In the genomic region with DNA sequence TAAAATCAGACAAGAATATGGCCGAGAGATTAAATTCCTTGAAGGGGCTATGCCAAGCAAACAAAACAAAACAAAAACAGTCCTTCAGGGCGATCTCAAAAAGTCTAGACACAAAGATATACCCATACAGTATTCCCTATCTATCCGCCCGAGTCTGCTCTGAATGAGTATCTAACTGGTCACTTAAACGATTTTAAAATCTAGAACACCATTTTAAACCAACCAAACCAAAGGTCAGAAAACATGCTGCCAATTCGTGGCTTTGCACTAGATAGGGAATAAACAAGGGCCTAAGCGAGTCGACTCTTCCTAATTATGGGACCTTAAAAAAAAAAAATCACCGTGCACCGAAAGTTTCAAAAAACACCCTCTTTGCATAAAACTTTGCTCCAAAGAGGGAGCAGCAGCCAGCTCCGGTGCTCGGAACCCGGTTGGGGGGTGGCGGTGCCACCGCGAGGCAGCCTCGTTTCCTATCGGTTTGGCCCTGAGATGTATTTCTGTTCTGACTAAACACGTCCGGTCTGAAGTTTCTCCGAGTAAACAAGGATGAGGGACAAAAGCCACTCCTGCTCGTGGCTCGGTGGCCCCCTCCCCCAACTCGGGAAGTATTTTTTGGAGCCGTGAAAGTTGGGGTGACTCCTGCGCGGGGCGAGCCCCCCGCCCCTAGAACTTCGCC, we compare ENCODE assay signal across 1 cellular context.
TF ChIP-seq lines count a peak whose summit lies in the region.

No MANE protein-coding gene starts in this region.

TF ChIP-seq in GM12878, 131 proteins besides CTCF, POLR2A, EP300 and RAD21 (continues in another document):
- TF ChIP-seq RFX5 (IDR thresholded peaks at IDR 0.05; ENCODE audit: low read depth, low read length): no peak
- no peak for TF ChIP-seq SREBF2 (IDR thresholded peaks at IDR 0.05; ENCODE audit: low read length)
- TF ChIP-seq FOS (IDR thresholded peaks at IDR 0.05; ENCODE audit: borderline replicate concordance, extremely low read depth, insufficient read length): no peak
- no peak for TF ChIP-seq CBFB (IDR thresholded peaks at IDR 0.05; ENCODE audit: low read depth)
- TF ChIP-seq POLR2AphosphoS5 (IDR thresholded peaks at IDR 0.05; ENCODE audit: low read length): peak; percentile 91
- TF ChIP-seq, protein P1, sequence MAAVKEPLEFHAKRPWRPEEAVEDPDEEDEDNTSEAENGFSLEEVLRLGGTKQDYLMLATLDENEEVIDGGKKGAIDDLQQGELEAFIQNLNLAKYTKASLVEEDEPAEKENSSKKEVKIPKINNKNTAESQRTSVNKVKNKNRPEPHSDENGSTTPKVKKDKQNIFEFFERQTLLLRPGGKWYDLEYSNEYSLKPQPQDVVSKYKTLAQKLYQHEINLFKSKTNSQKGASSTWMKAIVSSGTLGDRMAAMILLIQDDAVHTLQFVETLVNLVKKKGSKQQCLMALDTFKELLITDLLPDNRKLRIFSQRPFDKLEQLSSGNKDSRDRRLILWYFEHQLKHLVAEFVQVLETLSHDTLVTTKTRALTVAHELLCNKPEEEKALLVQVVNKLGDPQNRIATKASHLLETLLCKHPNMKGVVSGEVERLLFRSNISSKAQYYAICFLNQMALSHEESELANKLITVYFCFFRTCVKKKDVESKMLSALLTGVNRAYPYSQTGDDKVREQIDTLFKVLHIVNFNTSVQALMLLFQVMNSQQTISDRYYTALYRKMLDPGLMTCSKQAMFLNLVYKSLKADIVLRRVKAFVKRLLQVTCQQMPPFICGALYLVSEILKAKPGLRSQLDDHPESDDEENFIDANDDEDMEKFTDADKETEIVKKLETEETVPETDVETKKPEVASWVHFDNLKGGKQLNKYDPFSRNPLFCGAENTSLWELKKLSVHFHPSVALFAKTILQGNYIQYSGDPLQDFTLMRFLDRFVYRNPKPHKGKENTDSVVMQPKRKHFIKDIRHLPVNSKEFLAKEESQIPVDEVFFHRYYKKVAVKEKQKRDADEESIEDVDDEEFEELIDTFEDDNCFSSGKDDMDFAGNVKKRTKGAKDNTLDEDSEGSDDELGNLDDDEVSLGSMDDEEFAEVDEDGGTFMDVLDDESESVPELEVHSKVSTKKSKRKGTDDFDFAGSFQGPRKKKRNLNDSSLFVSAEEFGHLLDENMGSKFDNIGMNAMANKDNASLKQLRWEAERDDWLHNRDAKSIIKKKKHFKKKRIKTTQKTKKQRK (IDR thresholded peaks at IDR 0.05; ENCODE audit: low read depth, low read length): no peak
- TF ChIP-seq, protein P2, sequence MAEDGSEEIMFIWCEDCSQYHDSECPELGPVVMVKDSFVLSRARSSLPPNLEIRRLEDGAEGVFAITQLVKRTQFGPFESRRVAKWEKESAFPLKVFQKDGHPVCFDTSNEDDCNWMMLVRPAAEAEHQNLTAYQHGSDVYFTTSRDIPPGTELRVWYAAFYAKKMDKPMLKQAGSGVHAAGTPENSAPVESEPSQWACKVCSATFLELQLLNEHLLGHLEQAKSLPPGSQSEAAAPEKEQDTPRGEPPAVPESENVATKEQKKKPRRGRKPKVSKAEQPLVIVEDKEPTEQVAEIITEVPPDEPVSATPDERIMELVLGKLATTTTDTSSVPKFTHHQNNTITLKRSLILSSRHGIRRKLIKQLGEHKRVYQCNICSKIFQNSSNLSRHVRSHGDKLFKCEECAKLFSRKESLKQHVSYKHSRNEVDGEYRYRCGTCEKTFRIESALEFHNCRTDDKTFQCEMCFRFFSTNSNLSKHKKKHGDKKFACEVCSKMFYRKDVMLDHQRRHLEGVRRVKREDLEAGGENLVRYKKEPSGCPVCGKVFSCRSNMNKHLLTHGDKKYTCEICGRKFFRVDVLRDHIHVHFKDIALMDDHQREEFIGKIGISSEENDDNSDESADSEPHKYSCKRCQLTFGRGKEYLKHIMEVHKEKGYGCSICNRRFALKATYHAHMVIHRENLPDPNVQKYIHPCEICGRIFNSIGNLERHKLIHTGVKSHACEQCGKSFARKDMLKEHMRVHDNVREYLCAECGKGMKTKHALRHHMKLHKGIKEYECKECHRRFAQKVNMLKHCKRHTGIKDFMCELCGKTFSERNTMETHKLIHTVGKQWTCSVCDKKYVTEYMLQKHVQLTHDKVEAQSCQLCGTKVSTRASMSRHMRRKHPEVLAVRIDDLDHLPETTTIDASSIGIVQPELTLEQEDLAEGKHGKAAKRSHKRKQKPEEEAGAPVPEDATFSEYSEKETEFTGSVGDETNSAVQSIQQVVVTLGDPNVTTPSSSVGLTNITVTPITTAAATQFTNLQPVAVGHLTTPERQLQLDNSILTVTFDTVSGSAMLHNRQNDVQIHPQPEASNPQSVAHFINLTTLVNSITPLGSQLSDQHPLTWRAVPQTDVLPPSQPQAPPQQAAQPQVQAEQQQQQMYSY (CRISPR knock-in tag; IDR thresholded peaks at IDR 0.05): no peak
- TF ChIP-seq EZH2 (IDR thresholded peaks at IDR 0.05; ENCODE audit: borderline replicate concordance, control insufficient read depth, low read depth, low read length): no peak
- no peak for TF ChIP-seq RBBP5 (conservative IDR thresholded peaks at IDR 0.05)
- TF ChIP-seq SMAD5 (IDR thresholded peaks at IDR 0.05; ENCODE audit: low read depth): no peak
- TF ChIP-seq MEF2A (IDR thresholded peaks at IDR 0.05; ENCODE audit: insufficient read depth, low read depth, low read length): 0 out of 2 replicates have a peak, but pooled peaks have one; percentile 56
- no peak for TF ChIP-seq ESRRA (IDR thresholded peaks at IDR 0.05; ENCODE audit: low read length)
- peak; percentile 71 for TF ChIP-seq JUNB (IDR thresholded peaks at IDR 0.05)
- no peak for TF ChIP-seq ATF7 (IDR thresholded peaks at IDR 0.05; ENCODE audit: low read depth)
- TF ChIP-seq KLF5 (IDR thresholded peaks at IDR 0.05; ENCODE audit: partially characterized antibody): peak; percentile 45
- no peak for TF ChIP-seq ASH2L (IDR thresholded peaks at IDR 0.05; ENCODE audit: borderline replicate concordance, low read depth)
- no peak for TF ChIP-seq SMARCA5 (IDR thresholded peaks at IDR 0.05)
- TF ChIP-seq, protein P3, sequence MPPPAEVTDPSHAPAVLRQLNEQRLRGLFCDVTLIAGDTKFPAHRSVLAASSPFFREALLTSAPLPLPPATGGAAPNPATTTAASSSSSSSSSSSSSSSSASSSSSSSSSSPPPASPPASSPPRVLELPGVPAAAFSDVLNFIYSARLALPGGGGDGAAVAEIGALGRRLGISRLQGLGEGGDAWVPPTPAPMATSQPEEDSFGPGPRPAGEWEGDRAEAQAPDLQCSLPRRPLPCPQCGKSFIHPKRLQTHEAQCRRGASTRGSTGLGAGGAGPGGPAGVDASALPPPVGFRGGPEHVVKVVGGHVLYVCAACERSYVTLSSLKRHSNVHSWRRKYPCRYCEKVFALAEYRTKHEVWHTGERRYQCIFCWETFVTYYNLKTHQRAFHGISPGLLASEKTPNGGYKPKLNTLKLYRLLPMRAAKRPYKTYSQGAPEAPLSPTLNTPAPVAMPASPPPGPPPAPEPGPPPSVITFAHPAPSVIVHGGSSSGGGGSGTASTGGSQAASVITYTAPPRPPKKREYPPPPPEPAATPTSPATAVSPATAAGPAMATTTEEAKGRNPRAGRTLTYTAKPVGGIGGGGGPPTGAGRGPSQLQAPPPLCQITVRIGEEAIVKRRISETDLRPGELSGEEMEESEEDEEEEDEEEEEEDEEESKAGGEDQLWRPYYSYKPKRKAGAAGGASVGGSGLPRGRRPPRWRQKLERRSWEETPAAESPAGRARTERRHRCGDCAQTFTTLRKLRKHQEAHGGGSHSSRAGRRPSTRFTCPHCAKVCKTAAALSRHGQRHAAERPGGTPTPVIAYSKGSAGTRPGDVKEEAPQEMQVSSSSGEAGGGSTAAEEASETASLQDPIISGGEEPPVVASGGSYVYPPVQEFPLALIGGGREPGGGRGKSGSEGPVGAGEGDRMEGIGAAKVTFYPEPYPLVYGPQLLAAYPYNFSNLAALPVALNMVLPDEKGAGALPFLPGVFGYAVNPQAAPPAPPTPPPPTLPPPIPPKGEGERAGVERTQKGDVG (CRISPR knock-in tag; IDR thresholded peaks at IDR 0.05): no peak
- no peak; the same call in 1 of the 2 replicates for TF ChIP-seq ZNF207 (IDR thresholded peaks at IDR 0.05; ENCODE audit: borderline replicate concordance)
- no peak for TF ChIP-seq YY1 (IDR thresholded peaks at IDR 0.05; ENCODE audit: low read depth, low read length)
- no peak for TF ChIP-seq NR2C2 (IDR thresholded peaks at IDR 0.05; ENCODE audit: borderline replicate concordance, control insufficient read depth, insufficient read length, low read depth)
- no peak for TF ChIP-seq MYB (IDR thresholded peaks at IDR 0.05; ENCODE audit: borderline replicate concordance, low read depth, low read length)
- TF ChIP-seq LARP7 (IDR thresholded peaks at IDR 0.05): no peak
- TF ChIP-seq POLR2AphosphoS2 (IDR thresholded peaks at IDR 0.05; ENCODE audit: low read depth, low read length): no peak
- no peak for TF ChIP-seq NFYA (IDR thresholded peaks at IDR 0.05; ENCODE audit: borderline replicate concordance, low read depth, low read length)
- TF ChIP-seq MTA2 (IDR thresholded peaks at IDR 0.05; ENCODE audit: low read depth): peak; percentile 13; the same call in 1 of the 2 replicates
- no peak for TF ChIP-seq PAX5 (IDR thresholded peaks at IDR 0.05; ENCODE audit: borderline replicate concordance, low read depth, low read length)
- TF ChIP-seq, protein P4, sequence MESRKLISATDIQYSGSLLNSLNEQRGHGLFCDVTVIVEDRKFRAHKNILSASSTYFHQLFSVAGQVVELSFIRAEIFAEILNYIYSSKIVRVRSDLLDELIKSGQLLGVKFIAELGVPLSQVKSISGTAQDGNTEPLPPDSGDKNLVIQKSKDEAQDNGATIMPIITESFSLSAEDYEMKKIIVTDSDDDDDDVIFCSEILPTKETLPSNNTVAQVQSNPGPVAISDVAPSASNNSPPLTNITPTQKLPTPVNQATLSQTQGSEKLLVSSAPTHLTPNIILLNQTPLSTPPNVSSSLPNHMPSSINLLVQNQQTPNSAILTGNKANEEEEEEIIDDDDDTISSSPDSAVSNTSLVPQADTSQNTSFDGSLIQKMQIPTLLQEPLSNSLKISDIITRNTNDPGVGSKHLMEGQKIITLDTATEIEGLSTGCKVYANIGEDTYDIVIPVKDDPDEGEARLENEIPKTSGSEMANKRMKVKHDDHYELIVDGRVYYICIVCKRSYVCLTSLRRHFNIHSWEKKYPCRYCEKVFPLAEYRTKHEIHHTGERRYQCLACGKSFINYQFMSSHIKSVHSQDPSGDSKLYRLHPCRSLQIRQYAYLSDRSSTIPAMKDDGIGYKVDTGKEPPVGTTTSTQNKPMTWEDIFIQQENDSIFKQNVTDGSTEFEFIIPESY (IDR thresholded peaks at IDR 0.05): no peak
- TF ChIP-seq ZNF384 (IDR thresholded peaks at IDR 0.05; ENCODE audit: borderline replicate concordance, low read depth, low read length): peak; percentile 44; the same call in 1 of the 2 replicates
- no peak for TF ChIP-seq NFXL1 (IDR thresholded peaks at IDR 0.05; ENCODE audit: borderline replicate concordance)
- no peak for TF ChIP-seq SMAD1 (IDR thresholded peaks at IDR 0.05; ENCODE audit: low read depth, partially characterized antibody)
- TF ChIP-seq, protein P5, sequence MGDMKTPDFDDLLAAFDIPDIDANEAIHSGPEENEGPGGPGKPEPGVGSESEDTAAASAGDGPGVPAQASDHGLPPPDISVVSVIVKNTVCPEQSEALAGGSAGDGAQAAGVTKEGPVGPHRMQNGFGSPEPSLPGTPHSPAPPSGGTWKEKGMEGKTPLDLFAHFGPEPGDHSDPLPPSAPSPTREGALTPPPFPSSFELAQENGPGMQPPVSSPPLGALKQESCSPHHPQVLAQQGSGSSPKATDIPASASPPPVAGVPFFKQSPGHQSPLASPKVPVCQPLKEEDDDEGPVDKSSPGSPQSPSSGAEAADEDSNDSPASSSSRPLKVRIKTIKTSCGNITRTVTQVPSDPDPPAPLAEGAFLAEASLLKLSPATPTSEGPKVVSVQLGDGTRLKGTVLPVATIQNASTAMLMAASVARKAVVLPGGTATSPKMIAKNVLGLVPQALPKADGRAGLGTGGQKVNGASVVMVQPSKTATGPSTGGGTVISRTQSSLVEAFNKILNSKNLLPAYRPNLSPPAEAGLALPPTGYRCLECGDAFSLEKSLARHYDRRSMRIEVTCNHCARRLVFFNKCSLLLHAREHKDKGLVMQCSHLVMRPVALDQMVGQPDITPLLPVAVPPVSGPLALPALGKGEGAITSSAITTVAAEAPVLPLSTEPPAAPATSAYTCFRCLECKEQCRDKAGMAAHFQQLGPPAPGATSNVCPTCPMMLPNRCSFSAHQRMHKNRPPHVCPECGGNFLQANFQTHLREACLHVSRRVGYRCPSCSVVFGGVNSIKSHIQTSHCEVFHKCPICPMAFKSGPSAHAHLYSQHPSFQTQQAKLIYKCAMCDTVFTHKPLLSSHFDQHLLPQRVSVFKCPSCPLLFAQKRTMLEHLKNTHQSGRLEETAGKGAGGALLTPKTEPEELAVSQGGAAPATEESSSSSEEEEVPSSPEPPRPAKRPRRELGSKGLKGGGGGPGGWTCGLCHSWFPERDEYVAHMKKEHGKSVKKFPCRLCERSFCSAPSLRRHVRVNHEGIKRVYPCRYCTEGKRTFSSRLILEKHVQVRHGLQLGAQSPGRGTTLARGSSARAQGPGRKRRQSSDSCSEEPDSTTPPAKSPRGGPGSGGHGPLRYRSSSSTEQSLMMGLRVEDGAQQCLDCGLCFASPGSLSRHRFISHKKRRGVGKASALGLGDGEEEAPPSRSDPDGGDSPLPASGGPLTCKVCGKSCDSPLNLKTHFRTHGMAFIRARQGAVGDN (IDR thresholded peaks at IDR 0.05): no peak
- TF ChIP-seq SPI1 (IDR thresholded peaks at IDR 0.05; ENCODE audit: borderline replicate concordance, insufficient read depth, low read depth, low read length): no peak
- TF ChIP-seq RELA (IDR thresholded peaks at IDR 0.05; ENCODE audit: borderline replicate concordance, partially characterized antibody): no peak
- no peak for TF ChIP-seq FOXK2 (IDR thresholded peaks at IDR 0.05)
- TF ChIP-seq BACH1 (IDR thresholded peaks at IDR 0.05; ENCODE audit: borderline replicate concordance): no peak
- TF ChIP-seq TBL1XR1 (IDR thresholded peaks at IDR 0.05; ENCODE audit: low read depth, low read length): 0 out of 2 replicates have a peak, but pooled peaks have one; percentile 42
- no peak for TF ChIP-seq CEBPB (IDR thresholded peaks at IDR 0.05; ENCODE audit: borderline replicate concordance in 1 of 2, low read depth in 2 of 2, low read length in 2 of 2)
- TF ChIP-seq, protein P6, sequence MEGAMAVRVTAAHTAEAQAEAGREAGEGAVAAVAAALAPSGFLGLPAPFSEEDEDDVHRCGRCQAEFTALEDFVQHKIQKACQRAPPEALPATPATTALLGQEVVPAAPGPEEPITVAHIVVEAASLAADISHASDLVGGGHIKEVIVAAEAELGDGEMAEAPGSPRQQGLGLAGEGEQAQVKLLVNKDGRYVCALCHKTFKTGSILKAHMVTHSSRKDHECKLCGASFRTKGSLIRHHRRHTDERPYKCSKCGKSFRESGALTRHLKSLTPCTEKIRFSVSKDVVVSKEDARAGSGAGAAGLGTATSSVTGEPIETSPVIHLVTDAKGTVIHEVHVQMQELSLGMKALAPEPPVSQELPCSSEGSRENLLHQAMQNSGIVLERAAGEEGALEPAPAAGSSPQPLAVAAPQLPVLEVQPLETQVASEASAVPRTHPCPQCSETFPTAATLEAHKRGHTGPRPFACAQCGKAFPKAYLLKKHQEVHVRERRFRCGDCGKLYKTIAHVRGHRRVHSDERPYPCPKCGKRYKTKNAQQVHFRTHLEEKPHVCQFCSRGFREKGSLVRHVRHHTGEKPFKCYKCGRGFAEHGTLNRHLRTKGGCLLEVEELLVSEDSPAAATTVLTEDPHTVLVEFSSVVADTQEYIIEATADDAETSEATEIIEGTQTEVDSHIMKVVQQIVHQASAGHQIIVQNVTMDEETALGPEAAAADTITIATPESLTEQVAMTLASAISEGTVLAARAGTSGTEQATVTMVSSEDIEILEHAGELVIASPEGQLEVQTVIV (IDR thresholded peaks at IDR 0.05; ENCODE audit: borderline replicate concordance, partially characterized antibody): no peak
- TF ChIP-seq IRF4 (IDR thresholded peaks at IDR 0.05; ENCODE audit: low read depth, low read length): peak; percentile 69; the same call in 1 of the 2 replicates
- no peak for TF ChIP-seq ZNF24 (IDR thresholded peaks at IDR 0.05)
